In genomic region chr9:81150016-81150625, GRCh38 we compare ENCODE assay signal across 20 cellular contexts.
A peak's percentile ranks its signal among the peaks of the same experiment; 100 is the strongest.
DNase-seq lines count a peak whose midpoint lies in the region; ATAC-seq and TF ChIP-seq lines count a peak whose summit lies in the region.
"Had no signal": no experiment of that assay in that cellular context is flagged by ENCODE, and none has a peak within 500 bp of the region (broad histone marks: within the 10 kb centered on the region; RNA-seq: fewer than 3 reads in every experiment).

No MANE protein-coding gene starts in this region.

- H3K36me3 ChIP-seq in gastrocnemius medialis: no peaks in the 10 kb centered on the region
- H3K36me3 ChIP-seq: left ventricle myocardium inferior, upper lobe of left lung had no signal

- no peaks in the 10 kb centered on the region for H3K27me3 Mint-ChIP-seq in activated CD4-positive, alpha-beta T cell treated with anti-CD3 and anti-CD28 coated beads, Interleukin-2, amount 10 ng/mL, durations not matched to agents 7 days and 5 days

- no peaks in the 10 kb centered on the region for H3K36me3 Mint-ChIP-seq in activated CD4-positive, alpha-beta T cell treated with anti-CD3 and anti-CD28 coated beads, Interleukin-2, amount 10 ng/mL, durations not matched to agents 7 days and 5 days (ENCODE audit: low read depth)

- H3K27ac ChIP-seq in substantia nigra (ENCODE audit: low read depth, low read length, poor library complexity, severe bottlenecking) (no peak overlapping the region), gastrocnemius medialis (no peak overlapping the region)
- H3K27ac ChIP-seq: left ventricle myocardium inferior, upper lobe of left lung had no signal

- H3K9me3 Mint-ChIP-seq in activated CD4-positive, alpha-beta T cell treated with anti-CD3 and anti-CD28 coated beads, Interleukin-2, amount 10 ng/mL, durations not matched to agents 7 days and 5 days: no peaks in the 10 kb centered on the region

- intact Hi-C loops in gastrocnemius medialis (cut with DNase I; ENCODE audit: low total_unique reads): no loop called here

- H3K4me3 ChIP-seq in astrocyte of the cerebellum (ENCODE audit: low read depth, low read length): no peak overlapping the region
- H3K4me3 ChIP-seq in gastrocnemius medialis: no peak overlapping the region
- H3K4me3 ChIP-seq: left ventricle myocardium inferior, mucosa of descending colon, upper lobe of left lung had no signal

- in situ Hi-C loops in astrocyte of the cerebellum (cut with HindIII; ENCODE audit: low sequenced_read_pairs): no loop called here
- in situ Hi-C loops in gastrocnemius medialis (cut with MboI; ENCODE audit: low sequenced_read_pairs in 4 of 4): no loop called here

- POLR2A ChIA-PET in activated CD4-positive, alpha-beta T cell treated with anti-CD3 and anti-CD28 coated beads, Interleukin-2, amount 10 ng/mL, durations not matched to agents 7 days and 5 days (lab: Charles Lee): no interaction called here

- H3K4me3 Mint-ChIP-seq in activated CD4-positive, alpha-beta T cell treated with anti-CD3 and anti-CD28 coated beads, Interleukin-2, amount 10 ng/mL, durations not matched to agents 7 days and 5 days: no peak overlapping the region

- H3K4me1 Mint-ChIP-seq in activated CD4-positive, alpha-beta T cell treated with anti-CD3 and anti-CD28 coated beads, Interleukin-2, amount 10 ng/mL, durations not matched to agents 7 days and 5 days: no peaks in the 10 kb centered on the region

- no peak for TF ChIP-seq POLR2A in gastrocnemius medialis (IDR thresholded peaks at IDR 0.05)

- no peak for ATAC-seq in gastrocnemius medialis
- ATAC-seq: mucosa of descending colon; stimulated activated naive CD8-positive, alpha-beta T cell treated with anti-CD3 and anti-CD28 coated beads, Interleukin-15, Interleukin-2, amounts not matched to agents 100 U/mL and 50 U/mL, for 24 hours had no signal

- H3K27ac Mint-ChIP-seq in activated CD4-positive, alpha-beta T cell treated with anti-CD3 and anti-CD28 coated beads, Interleukin-2, amount 10 ng/mL, durations not matched to agents 7 days and 5 days: no peak overlapping the region

- DNase-seq in COR-L47 (lab: John Stamatoyannopoulos, UW): peak; percentile 69
- DNase-seq in NCI-H1092 (lab: John Stamatoyannopoulos, UW): peak; percentile 74
- peak; percentile 30 to 51 for DNase-seq in NCI-H446 (lab: John Stamatoyannopoulos, UW)
- DNase-seq in astrocyte of the cerebellum (ENCODE audit: low read depth): peak; percentile 19
- DNase-seq in substantia nigra (lab: John Stamatoyannopoulos, UW): no peak
- DNase-seq in activated CD8-positive, alpha-beta memory T cell treated with anti-CD3 and anti-CD28 coated beads, Interleukin-2, amount 50 U/mL, for 4 hours: no peak
- DNase-seq in gastrocnemius medialis: no peak
- DNase-seq in activated CD4-positive, alpha-beta T cell treated with anti-CD3 and anti-CD28 coated beads, Interleukin-2, amount 10 ng/mL, durations not matched to agents 7 days and 5 days: no peak
- DNase-seq: activated CD4-positive, alpha-beta T cell treated with anti-CD3 and anti-CD28 coated beads for 4 hours; activated CD8-positive, alpha-beta memory T cell treated with anti-CD3 and anti-CD28 coated beads, Interleukin-2, amount 50 U/mL, for 48 hours; activated naive CD4-positive, alpha-beta T cell treated with Interleukin-2 at 50 U/mL for 16 hours; aorta; cortex of kidney; left ventricle myocardium inferior; NCI-H2171 treated with DMSO at 0.1 percent for 48 hours; nucleus accumbens; stimulated activated naive CD8-positive, alpha-beta T cell treated with anti-CD3 and anti-CD28 coated beads, Interleukin-15, Interleukin-2, amounts not matched to agents 100 U/mL and 50 U/mL, for 24 hours; T1000; upper lobe of left lung had no signal

- TF ChIP-seq CTCF in astrocyte of the cerebellum (IDR thresholded peaks at IDR 0.05; ENCODE audit: low read depth, low read length, missing control alignments): no peak
- TF ChIP-seq CTCF in gastrocnemius medialis (IDR thresholded peaks at IDR 0.05 in 4 of 5, conservative IDR thresholded peaks at IDR 0.05 in 1 of 5): no peak

- CTCF ChIA-PET in activated CD4-positive, alpha-beta T cell treated with anti-CD3 and anti-CD28 coated beads, Interleukin-2, amount 10 ng/mL, durations not matched to agents 7 days and 5 days (lab: Charles Lee): no interaction called here

- H3K9me3 ChIP-seq in gastrocnemius medialis: no peaks in the 10 kb centered on the region

- H3K4me1 ChIP-seq in gastrocnemius medialis: no peaks in the 10 kb centered on the region
- H3K4me1 ChIP-seq: left ventricle myocardium inferior had no signal

- H3K27me3 ChIP-seq in gastrocnemius medialis: no peaks in the 10 kb centered on the region
- H3K27me3 ChIP-seq: upper lobe of left lung had no signal

Comparison
In these comparisons a context has a peak if more than half of its experiments do, and no peak if none do; other contexts are left out.
1. DNase-seq: peak in COR-L47 (single experiment), NCI-H1092 (single experiment), NCI-H446 (2 of 2) and astrocyte of the cerebellum (single experiment); none in substantia nigra (0 of 49), activated CD8-positive, alpha-beta memory T cell treated with anti-CD3 and anti-CD28 coated beads, Interleukin-2, amount 50 U/mL, for 4 hours (single experiment), gastrocnemius medialis (0 of 2) and activated CD4-positive, alpha-beta T cell treated with anti-CD3 and anti-CD28 coated beads, Interleukin-2, amount 10 ng/mL, durations not matched to agents 7 days and 5 days (single experiment).